Comparison of ENCODE assay signal across 1 cellular context in genomic region chr6:7505196-7505699, GRCh38.
TF ChIP-seq lines count a peak whose summit lies in the region.

No MANE protein-coding gene starts in this region.

TF ChIP-seq in HEK293, 187 proteins besides CTCF, POLR2A, EP300 and RAD21 (continued from another document and continues in another):
- TF ChIP-seq ZSCAN5A (tag by site-specific recombination; IDR thresholded peaks at IDR 0.05) = no peak
- peak; percentile 40; the same call in 1 of the 2 replicates for TF ChIP-seq MZF1 (tag by site-specific recombination; IDR thresholded peaks at IDR 0.05; ENCODE audit: borderline replicate concordance)
- TF ChIP-seq ZNF449 (tag by site-specific recombination; IDR thresholded peaks at IDR 0.05) = no peak
- no peak for TF ChIP-seq SCRT1 (tag by site-specific recombination; IDR thresholded peaks at IDR 0.05; ENCODE audit: borderline replicate concordance)
- TF ChIP-seq ZSCAN18 (tag by site-specific recombination; IDR thresholded peaks at IDR 0.05) = no peak
- TF ChIP-seq ZBTB17 (tag by site-specific recombination; IDR thresholded peaks at IDR 0.05) = peak; percentile 86
- TF ChIP-seq ZNF26 (tag by site-specific recombination; IDR thresholded peaks at IDR 0.05) = no peak
- TF ChIP-seq ZNF280D (tag by site-specific recombination; IDR thresholded peaks at IDR 0.05) = no peak; the same call in 1 of the 2 replicates
- TF ChIP-seq KLF17 (tag by site-specific recombination; IDR thresholded peaks at IDR 0.05) = peak; percentile 89
- no peak for TF ChIP-seq ZNF341 (tag by site-specific recombination; IDR thresholded peaks at IDR 0.05; ENCODE audit: low read depth)
- TF ChIP-seq ZNF394 (tag by site-specific recombination; IDR thresholded peaks at IDR 0.05; ENCODE audit: borderline replicate concordance) = peak; percentile 66; the same call in 1 of the 2 replicates
- peak; percentile 49 for TF ChIP-seq EGR2 (tag by site-specific recombination; IDR thresholded peaks at IDR 0.05; ENCODE audit: low read depth)
- no peak for TF ChIP-seq ZNF239 (tag by site-specific recombination; IDR thresholded peaks at IDR 0.05)
- TF ChIP-seq ZNF670 (tag by site-specific recombination; IDR thresholded peaks at IDR 0.05; ENCODE audit: low read depth) = no peak
- TF ChIP-seq ZNF266 (tag by site-specific recombination; IDR thresholded peaks at IDR 0.05; ENCODE audit: low read depth) = no peak
- no peak for TF ChIP-seq ZNF362 (tag by site-specific recombination; IDR thresholded peaks at IDR 0.05)
- no peak for TF ChIP-seq BCL11B (tag by site-specific recombination; IDR thresholded peaks at IDR 0.05; ENCODE audit: low read depth)
- 0 out of 2 replicates have a peak, but pooled peaks have one; percentile 58 for TF ChIP-seq ZNF24 (tag by site-specific recombination; IDR thresholded peaks at IDR 0.05)
- TF ChIP-seq ZNF530 (tag by site-specific recombination; IDR thresholded peaks at IDR 0.05; ENCODE audit: low read depth) = no peak
- no peak for TF ChIP-seq ZNF114 (tag by site-specific recombination; IDR thresholded peaks at IDR 0.05)
- 0 out of 2 replicates have a peak, but pooled peaks have one; percentile 9 for TF ChIP-seq ZNF10 (tag by site-specific recombination; IDR thresholded peaks at IDR 0.05)
- TF ChIP-seq PRDM1 (tag by site-specific recombination; IDR thresholded peaks at IDR 0.05) = peak; percentile 97
- no peak for TF ChIP-seq RBAK (tag by site-specific recombination; IDR thresholded peaks at IDR 0.05)
- peak; percentile 45 for TF ChIP-seq WT1 (tag by site-specific recombination; IDR thresholded peaks at IDR 0.05)
- TF ChIP-seq PRDM6 (tag by site-specific recombination; IDR thresholded peaks at IDR 0.05) = no peak
- TF ChIP-seq ZNF692 (tag by site-specific recombination; IDR thresholded peaks at IDR 0.05) = 0 out of 2 replicates have a peak, but pooled peaks have one; percentile 38
- TF ChIP-seq ZNF600 (tag by site-specific recombination; IDR thresholded peaks at IDR 0.05) = peak; percentile 83
- no peak for TF ChIP-seq ZNF311 (tag by site-specific recombination; IDR thresholded peaks at IDR 0.05; ENCODE audit: borderline replicate concordance)
- TF ChIP-seq SETDB1 (IDR thresholded peaks at IDR 0.05; ENCODE audit: insufficient read length, low read length) = no peak
- TF ChIP-seq KLF7 (tag by site-specific recombination; IDR thresholded peaks at IDR 0.05; ENCODE audit: borderline replicate concordance) = 0 out of 2 replicates have a peak, but pooled peaks have one; percentile 62
- TF ChIP-seq INSM2 (tag by site-specific recombination; IDR thresholded peaks at IDR 0.05) = no peak
- TF ChIP-seq ZNF518A (tag by site-specific recombination; conservative IDR thresholded peaks at IDR 0.05; ENCODE audit: low read depth) = 0 out of 2 replicates have a peak, but pooled peaks have one; percentile 15
- TF ChIP-seq ZNF335 (tag by site-specific recombination; conservative IDR thresholded peaks at IDR 0.05) = peak; percentile 36; the same call in 1 of the 2 replicates
- peak; percentile 73 for TF ChIP-seq ZNF366 (tag by site-specific recombination; conservative IDR thresholded peaks at IDR 0.05)
- peak; percentile 81 for TF ChIP-seq KLF1 (tag by site-specific recombination; IDR thresholded peaks at IDR 0.05)
